In genomic region chr5:168654225-168654624, GRCh38 we compare ENCODE assay signal across 15 cellular contexts.
DNase-seq lines count a peak whose midpoint lies in the region; ATAC-seq and TF ChIP-seq lines count a peak whose summit lies in the region.
"Had no signal": no experiment of that assay in that cellular context is flagged by ENCODE, and none has a peak within 500 bp of the region (broad histone marks: within the 10 kb centered on the region; RNA-seq: fewer than 3 reads in every experiment).

No MANE protein-coding gene starts in this region.

- peak; percentile 18 for ATAC-seq in left lung
- ATAC-seq in upper lobe of right lung: no peak
- ATAC-seq: A549, body of pancreas, T-cell had no signal

- H3K36me3 ChIP-seq in left lung: no peaks in the 10 kb centered on the region
- no peaks in the 10 kb centered on the region for H3K36me3 ChIP-seq in tibial nerve
- H3K36me3 ChIP-seq in upper lobe of right lung: no peaks in the 10 kb centered on the region
- H3K36me3 ChIP-seq: upper lobe of left lung had no signal

- DNase-seq in NCI-H2196 (lab: John Stamatoyannopoulos, UW; ENCODE audit: unreplicated experiment): peak; percentile 4
- no peak for DNase-seq in NCI-H2196 treated with DMSO at 0.1 percent for 48 hours (lab: John Stamatoyannopoulos, UW; ENCODE audit: unreplicated experiment)
- peak; percentile 59 for DNase-seq in cerebellar cortex (ENCODE audit: low spot score)
- no peak for DNase-seq in left lung
- peak; percentile 40 to 49 for DNase-seq in tibial nerve (ENCODE audit: low spot score in 2 of 2)
- DNase-seq in stimulated activated CD4-positive, alpha-beta T cell treated with anti-CD3 and anti-CD28 coated beads, Interleukin-2, amount 100 ng/mL, for 48 hours: no peak
- no peak for DNase-seq in upper lobe of right lung
- DNase-seq in NOMO-1 (lab: John Stamatoyannopoulos, UW; ENCODE audit: unreplicated experiment in 2 of 2): no peak
- DNase-seq: body of pancreas, hippocampal formation, naive B cell, NCI-H2029 treated with DMSO at 0.1 percent for 48 hours, T-cell had no signal

- H3K27me3 ChIP-seq in left lung (no peaks in the 10 kb centered on the region), tibial nerve (no peaks in the 10 kb centered on the region), upper lobe of right lung (no peaks in the 10 kb centered on the region)
- H3K27me3 ChIP-seq: body of pancreas, upper lobe of left lung had no signal

- no peaks in the 10 kb centered on the region for H3K4me1 ChIP-seq in left lung
- peaks cover 0 to 45% (median 2%) of the 10 kb centered on the region in 4 donors for H3K4me1 ChIP-seq in tibial nerve
- peaks cover 3% of the 10 kb centered on the region for H3K4me1 ChIP-seq in upper lobe of right lung
- H3K4me1 ChIP-seq: body of pancreas, upper lobe of left lung had no signal

- no peaks in the 10 kb centered on the region for H3K9me3 ChIP-seq in left lung
- peaks cover 0 to 2% (median 0%) of the 10 kb centered on the region in 4 donors for H3K9me3 ChIP-seq in tibial nerve
- H3K9me3 ChIP-seq in upper lobe of right lung: no peaks in the 10 kb centered on the region
- H3K9me3 ChIP-seq: body of pancreas, upper lobe of left lung had no signal

- TF ChIP-seq POLR2A in tibial nerve (IDR thresholded peaks at IDR 0.05): no peak

- peak in 1 of 2 donors; percentile 53 for TF ChIP-seq EP300 in tibial nerve (IDR thresholded peaks at IDR 0.05)

- no peak overlapping the region for H3K4me3 ChIP-seq in left lung
- H3K4me3 ChIP-seq in tibial nerve: no peak overlapping the region
- H3K4me3 ChIP-seq in upper lobe of right lung: no peak overlapping the region
- H3K4me3 ChIP-seq: A549, body of pancreas, upper lobe of left lung had no signal

- intact Hi-C loops in left lung (cut with DNase I): no loop called here
- intact Hi-C loops in upper lobe of right lung (cut with DNase I): no loop called here

- TF ChIP-seq CTCF in left lung (IDR thresholded peaks at IDR 0.05): no peak
- no peak for TF ChIP-seq CTCF in tibial nerve (IDR thresholded peaks at IDR 0.05)
- no peak for TF ChIP-seq CTCF in upper lobe of right lung (IDR thresholded peaks at IDR 0.05)

- no peak overlapping the region for H3K27ac ChIP-seq in left lung
- peak overlapping the region in 2 of 4 donors; percentile 68 to 73 for H3K27ac ChIP-seq in tibial nerve
- no peak overlapping the region for H3K27ac ChIP-seq in upper lobe of right lung
- H3K27ac ChIP-seq: A549, body of pancreas had no signal

- WGBS in tibial nerve, 2 donors: 24 to 25% methylated on average over 9 of the region's 9 CpGs

Comparison
In these comparisons a context has a peak if more than half of its experiments do, and no peak if none do; other contexts are left out.
1. DNase-seq: peak in NCI-H2196 (single experiment), cerebellar cortex (single experiment) and tibial nerve (2 of 2); none in NCI-H2196 treated with DMSO at 0.1 percent for 48 hours (single experiment), left lung (0 of 2), stimulated activated CD4-positive, alpha-beta T cell treated with anti-CD3 and anti-CD28 coated beads, Interleukin-2, amount 100 ng/mL, for 48 hours (0 of 2), upper lobe of right lung (single experiment) and NOMO-1 (0 of 2).